10 cellular contexts compared by ENCODE assay signal in the genomic region with DNA sequence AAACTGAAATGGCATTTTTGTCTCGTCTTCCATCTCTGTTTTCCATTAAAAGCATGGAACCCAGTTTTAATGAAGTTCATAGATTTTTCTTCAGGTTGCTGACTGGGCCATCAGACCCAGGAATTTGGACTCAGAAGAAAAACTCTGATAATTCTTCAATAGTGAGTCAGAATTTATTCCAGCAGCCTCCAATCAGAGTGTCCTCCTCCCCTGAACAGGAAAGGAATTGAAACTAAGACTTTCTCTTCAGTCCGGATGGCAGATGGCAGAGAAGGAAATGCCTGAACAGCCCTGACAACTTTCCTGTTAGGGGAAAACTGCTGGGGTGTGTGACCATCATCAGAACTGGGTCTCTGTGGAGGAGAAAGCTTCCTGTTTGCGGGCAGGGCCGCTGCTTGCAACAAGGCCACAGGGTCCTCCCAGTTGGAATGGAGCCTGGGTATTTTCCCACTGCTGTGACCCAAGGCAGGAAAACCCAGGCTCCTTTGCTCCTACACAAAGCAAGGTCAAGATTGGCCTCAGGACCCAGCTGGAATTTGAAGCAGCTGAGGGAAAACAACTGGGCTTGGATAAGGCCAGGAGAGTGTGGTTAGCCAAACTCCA. TPM values are rescaled to one million over a fixed set of nuclear protein-coding genes. Genes with fewer than 3 reads are reported as not detected.
A peak's percentile ranks its signal among the peaks of the same experiment; 100 is the strongest.
DNase-seq lines count a peak whose midpoint lies in the region; FAIRE-seq and TF ChIP-seq lines count a peak whose summit lies in the region.
"Had no signal": no experiment of that assay in that cellular context is flagged by ENCODE, and none has a peak within 500 bp of the region (broad histone marks: within the 10 kb centered on the region; RNA-seq: fewer than 3 reads in every experiment).

No MANE protein-coding gene starts in this region.

- peaks cover 0 to 4% of the 10 kb centered on the region in 2 experiments for H3K36me3 ChIP-seq in endothelial cell of umbilical vein (ENCODE audit: control insufficient read depth in 2 of 2, extremely low read depth in 1 of 2, insufficient read depth in 2 of 2, low read length in 2 of 2)
- H3K36me3 ChIP-seq in muscle layer of duodenum (ENCODE audit: control insufficient read depth in 1 of 2, insufficient read depth in 2 of 2, low read length in 2 of 2) = no peaks in the 10 kb centered on the region

- H3K4me1 ChIP-seq in endothelial cell of umbilical vein (ENCODE audit: control insufficient read depth, extremely low read depth, insufficient read depth, low read length) (peaks cover 67% of the 10 kb centered on the region), muscle layer of duodenum (ENCODE audit: control insufficient read depth in 1 of 2, insufficient read depth in 2 of 2, low read length in 2 of 2) (peaks cover 29 to 42% of the 10 kb centered on the region in 2 donors)

- H3K4me2 ChIP-seq in endothelial cell of umbilical vein (ENCODE audit: insufficient read depth, low read length) = peak overlapping the region; percentile 68

- H3K9me3 ChIP-seq in endothelial cell of umbilical vein (replicated peaks; ENCODE audit: control insufficient read depth, insufficient read depth, low read length) (no peaks in the 10 kb centered on the region), muscle layer of duodenum (ENCODE audit: control insufficient read depth in 1 of 2, low read length in 2 of 2) (no peaks in the 10 kb centered on the region)

- CTCF ChIA-PET in AG04449 (lab: Yijun Ruan, JAX) (interaction anchor here (1.5 to 12.4 kb wide), 2 partner anchors 21 to 71 kb away, joined by 5 to 159 read pairs; no protein-coding TSS in a partner anchor), endothelial cell of umbilical vein (lab: Charles Lee) (interaction anchor here (0.6 to 12.1 kb wide), 7 partner anchors 13 to 108 kb away, joined by 3 to 301 read pairs (median 4); no protein-coding TSS in a partner anchor)

- dilution Hi-C loops in endothelial cell of umbilical vein (cut with MboI; ENCODE audit: extremely low pct_ligation_motif_present, low sequenced_read_pairs) = no loop called here

- peak overlapping the region; percentile 97 for H3K27ac ChIP-seq in endothelial cell of umbilical vein (ENCODE audit: insufficient read depth, low read depth, low read length)
- peak overlapping the region; percentile 32 for H3K27ac ChIP-seq in muscle layer of duodenum (ENCODE audit: low read length)

- no peak for TF ChIP-seq CTCF in AG04449 (IDR thresholded peaks at IDR 0.05; ENCODE audit: insufficient read depth, low read length, missing control alignments)
- TF ChIP-seq CTCF in NB4 (IDR thresholded peaks at IDR 0.05; ENCODE audit: low read depth, low read length) = no peak
- TF ChIP-seq CTCF in endothelial cell of umbilical vein (IDR thresholded peaks at IDR 0.05; ENCODE audit: extremely low read depth in 1 of 2, insufficient read depth in 1 of 2, low read depth in 1 of 2, low read length in 2 of 2) = no peak

- H3K9ac ChIP-seq in endothelial cell of umbilical vein (replicated peaks; ENCODE audit: extremely low read depth, insufficient read depth, low read length) = peak overlapping the region; percentile 78

- FAIRE-seq in endothelial cell of umbilical vein (lab: Jason Lieb, UNC) = peak; percentile 100
- FAIRE-seq: G401.6 had no signal

- no peak for TF ChIP-seq POLR2A in NB4 (IDR thresholded peaks at IDR 0.05; ENCODE audit: extremely low read depth, insufficient read length)
- TF ChIP-seq POLR2A in endothelial cell of umbilical vein (IDR thresholded peaks at IDR 0.05; ENCODE audit: low read depth, low read length) = no peak

- DNase-seq in AG04449 (ENCODE audit: low read depth, low spot score) (peak; percentile 36), NB4 (ENCODE audit: low read depth) (peak; percentile 68), endothelial cell of umbilical vein (ENCODE audit: low read depth, low spot score) (peak; percentile 99), NCI-H1694 (lab: John Stamatoyannopoulos, UW) (no peak), NCI-H2107 treated with DMSO at 0.1 percent for 48 hours (lab: John Stamatoyannopoulos, UW; ENCODE audit: unreplicated experiment) (no peak)
- no peak for DNase-seq in activated CD4-positive, alpha-beta T cell treated with anti-CD3 and anti-CD28 coated beads for 4 hours
- no peak for DNase-seq in activated naive CD4-positive, alpha-beta T cell treated with Interleukin-2 at 50 U/mL for 16 hours
- DNase-seq: T-helper 1 cell had no signal

- H3K27me3 ChIP-seq in endothelial cell of umbilical vein (ENCODE audit: control insufficient read depth in 2 of 2, insufficient read depth in 2 of 2, low read length in 2 of 2) (no peaks in the 10 kb centered on the region), muscle layer of duodenum (ENCODE audit: low read depth, low read length) (no peaks in the 10 kb centered on the region)

- peak overlapping the region; percentile 11 for H2AFZ ChIP-seq in endothelial cell of umbilical vein (ENCODE audit: low read depth, low read length)

- H3K4me3 ChIP-seq in AG04449 (ENCODE audit: low read depth, low read length) (peak overlapping the region; percentile 31), NB4 (ENCODE audit: low read depth, low read length) (no peak overlapping the region), endothelial cell of umbilical vein (replicated peaks in 1 of 3; ENCODE audit: insufficient read depth in 1 of 3, low read depth in 1 of 3, low read length in 3 of 3) (no peak overlapping the region), muscle layer of duodenum (ENCODE audit: low read depth in 1 of 2, low read length in 2 of 2) (no peak overlapping the region)

- H3K79me2 ChIP-seq in endothelial cell of umbilical vein (ENCODE audit: control insufficient read depth, insufficient read depth, low read length) = no peaks in the 10 kb centered on the region

- intact Hi-C loops in endothelial cell of umbilical vein (cut with micrococcal nuclease) = loop anchor here (1.0 kb wide), 7 partner anchors 33 to 354 kb away; a partner anchor contains a TSS

- no TSS peak for BruUV-seq in endothelial cell of umbilical vein (replicated peaks; lab: Mats Ljungman, UMichigan)

- no peaks in the 10 kb centered on the region for H3K9me1 ChIP-seq in endothelial cell of umbilical vein (replicated peaks; ENCODE audit: control insufficient read depth, extremely low read depth, insufficient read depth, low read length)

- POLR2A ChIA-PET in AG04449 (lab: Yijun Ruan, JAX) = no interaction called here
- POLR2A ChIA-PET in endothelial cell of umbilical vein (lab: Charles Lee) = interaction anchor here (1.0 kb wide), 1 partner anchor 67 kb away, joined by 3 read pairs; no protein-coding TSS in a partner anchor

- no peaks in the 10 kb centered on the region for H4K20me1 ChIP-seq in endothelial cell of umbilical vein (replicated peaks; ENCODE audit: control insufficient read depth, extremely low read depth, insufficient read depth, low read length)

TF ChIP-seq in endothelial cell of umbilical vein, 7 proteins besides CTCF, POLR2A, EP300 and RAD21:
- TF ChIP-seq JUN (IDR thresholded peaks at IDR 0.05; ENCODE audit: borderline replicate concordance, insufficient read depth, insufficient read length, low read depth) = peak; percentile 79
- TF ChIP-seq, protein P1, sequence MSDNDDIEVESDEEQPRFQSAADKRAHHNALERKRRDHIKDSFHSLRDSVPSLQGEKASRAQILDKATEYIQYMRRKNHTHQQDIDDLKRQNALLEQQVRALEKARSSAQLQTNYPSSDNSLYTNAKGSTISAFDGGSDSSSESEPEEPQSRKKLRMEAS (IDR thresholded peaks at IDR 0.05; ENCODE audit: insufficient read depth, insufficient read length) = no peak
- no peak for TF ChIP-seq EZH2 (IDR thresholded peaks at IDR 0.05; ENCODE audit: borderline replicate concordance, low read depth, low read length, severe bottlenecking)
- peak; percentile 94 for TF ChIP-seq POLR2AphosphoS5 (IDR thresholded peaks at IDR 0.05; ENCODE audit: insufficient read depth, low read depth, low read length)
- peak; percentile 81 for TF ChIP-seq FOS (IDR thresholded peaks at IDR 0.05; ENCODE audit: borderline replicate concordance, insufficient read depth, low read length)
- no peak for TF ChIP-seq MYC (IDR thresholded peaks at IDR 0.05; ENCODE audit: low read depth, low read length)
- TF ChIP-seq GATA2 (IDR thresholded peaks at IDR 0.05; ENCODE audit: insufficient read depth, insufficient read length, low read depth, low read length) = peak; percentile 67

RNA-seq across cellular contexts. Expression of a gene that starts 20.7 kb away (rescaled TPM):
- 115 and 174 TPM in 2 replicates for total RNA-seq in endothelial cell of umbilical vein
- polyA plus RNA-seq in endothelial cell of umbilical vein = 102 and 136 TPM in 2 replicates
- 39.5 and 65.4 TPM in 2 replicates for polyA plus RNA-seq in endothelial cell of umbilical vein (2011; cell fraction: cytosol; rRNA removed)
- polyA plus RNA-seq in endothelial cell of umbilical vein (2011; cell fraction: nucleus; rRNA removed) = 32.2 and 55.6 TPM in 2 replicates
- 16.9 and 23.7 TPM in 2 replicates for polyA plus RNA-seq in endothelial cell of umbilical vein (2012)
- 87.5 and 111 TPM in 2 replicates for polyA minus RNA-seq in endothelial cell of umbilical vein
- not detected for polyA minus RNA-seq in endothelial cell of umbilical vein (2011; cell fraction: cytosol; rRNA and poly(A)+ RNA removed)
- polyA minus RNA-seq in endothelial cell of umbilical vein (2011; cell fraction: nucleus; rRNA and poly(A)+ RNA removed) = 19.8 and 20.0 TPM in 2 replicates

Comparison
In these comparisons a context has a peak if more than half of its experiments do, and no peak if none do; other contexts are left out.
1. DNase-seq: peak in AG04449 (single experiment), NB4 (single experiment) and endothelial cell of umbilical vein (single experiment); none in activated CD4-positive, alpha-beta T cell treated with anti-CD3 and anti-CD28 coated beads for 4 hours (0 of 2), NCI-H1694 (single experiment), NCI-H2107 treated with DMSO at 0.1 percent for 48 hours (single experiment) and activated naive CD4-positive, alpha-beta T cell treated with Interleukin-2 at 50 U/mL for 16 hours (single experiment).